In the genomic region with DNA sequence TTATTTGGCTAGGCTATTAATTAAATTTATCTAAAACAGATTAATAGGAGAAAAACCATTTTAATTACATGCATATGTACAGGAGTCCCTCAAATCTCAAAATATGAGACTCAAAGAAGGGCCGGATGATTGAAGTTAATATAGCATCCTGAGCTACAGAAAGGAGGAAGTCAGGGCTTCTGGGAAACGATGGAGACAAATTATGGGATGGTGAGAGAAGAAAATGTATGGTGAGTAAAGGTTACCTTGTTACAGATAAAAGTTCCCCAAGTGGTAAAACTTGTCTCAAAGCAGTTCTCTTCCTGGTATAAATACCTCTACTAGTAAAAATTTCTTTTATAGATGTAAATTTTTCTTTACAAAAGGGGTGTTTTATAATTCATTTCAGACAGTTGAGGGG, we compare ENCODE assay signal across 8 cellular contexts. TPM values are rescaled to one million over a fixed set of nuclear protein-coding genes. Genes with fewer than 3 reads are reported as not detected.
"Had no signal": no experiment of that assay in that cellular context is flagged by ENCODE, and none has a peak within 500 bp of the region (broad histone marks: within the 10 kb centered on the region; RNA-seq: fewer than 3 reads in every experiment).

No MANE protein-coding gene starts in this region.

- FAIRE-seq: H1, H54, HTR-8/SVneo had no signal

- H3K4me3 ChIP-seq: GM23338 had no signal

- ATAC-seq: GM23338 had no signal

- H2AFZ ChIP-seq: GM23338 had no signal

- DNase-seq: H9, HCEC 1CT, IMR-90 had no signal

- H3K4me2 ChIP-seq: GM23338 had no signal

RNA-seq across cellular contexts. Expression of gene BTN1A1, which starts 15.9 kb away (rescaled TPM):
- total RNA-seq: HT-29, IMR-90 had no signal
- polyA plus RNA-seq: IMR-90 had no signal
